13 cellular contexts compared by ENCODE assay signal in genomic region chr10:84291389-84291788, GRCh38. TPM values are rescaled to one million over a fixed set of nuclear protein-coding genes. Genes with fewer than 3 reads are reported as not detected.
DNase-seq lines count a peak whose midpoint lies in the region; ATAC-seq and TF ChIP-seq lines count a peak whose summit lies in the region.
"Had no signal": no experiment of that assay in that cellular context is flagged by ENCODE, and none has a peak within 500 bp of the region (broad histone marks: within the 10 kb centered on the region; RNA-seq: fewer than 3 reads in every experiment).

No MANE protein-coding gene starts in this region.

- H3K79me1 ChIP-seq in IMR-90 (ENCODE audit: low read depth in 1 of 2, low read length in 2 of 2): 0 out of 4 replicates have a peak, but pooled peaks cover 0 to 4% of the 10 kb centered on the region in 2 experiments

- 0 out of 2 replicates have a peak, but pooled peaks have one; percentile 17 for TF ChIP-seq RAD21 in IMR-90 (IDR thresholded peaks at IDR 0.05; ENCODE audit: low read length)

- H2AFZ ChIP-seq in IMR-90 (replicated peaks; ENCODE audit: low read length, poor library complexity): no peak overlapping the region

- peaks cover 10% of the 10 kb centered on the region for H3K27me3 ChIP-seq in IMR-90 (ENCODE audit: control insufficient read depth, insufficient read depth, low read length)
- H3K27me3 ChIP-seq: heart right ventricle had no signal

- H3K4me1 ChIP-seq in IMR-90 (ENCODE audit: control insufficient read depth, insufficient read depth, low read length): peaks cover 11% of the 10 kb centered on the region

- H3K56ac ChIP-seq in IMR-90 (ENCODE audit: extremely low read depth, insufficient read depth, low read length): no peak overlapping the region

- H3K4me3 ChIP-seq in IMR-90 (ENCODE audit: insufficient read depth, low read depth, low read length): no peak overlapping the region
- H3K4me3 ChIP-seq: heart right ventricle had no signal

- H3K4me2 ChIP-seq in IMR-90 (ENCODE audit: low read depth, low read length): no peak overlapping the region

- H3K27ac Mint-ChIP-seq in activated CD8-positive, alpha-beta T cell treated with anti-CD3 and anti-CD28 coated beads, Interleukin-2, amount 10 ng/mL, durations not matched to agents 7 days and 5 days: no peak overlapping the region
- H3K27ac Mint-ChIP-seq: activated naive CD8-positive, alpha-beta T cell treated with anti-CD3 and anti-CD28 coated beads, Interleukin-2, amount 10 ng/mL, durations not matched to agents 7 days and 5 days had no signal

- H3K36me3 Mint-ChIP-seq in activated CD8-positive, alpha-beta T cell treated with anti-CD3 and anti-CD28 coated beads, Interleukin-2, amount 10 ng/mL, durations not matched to agents 7 days and 5 days (ENCODE audit: low read depth): no peaks in the 10 kb centered on the region
- H3K36me3 Mint-ChIP-seq: activated naive CD8-positive, alpha-beta T cell treated with anti-CD3 and anti-CD28 coated beads, Interleukin-2, amount 10 ng/mL, durations not matched to agents 7 days and 5 days had no signal

- no peak overlapping the region for H3K23ac ChIP-seq in IMR-90 (ENCODE audit: low read depth, low read length)

- H3K9me3 ChIP-seq in IMR-90 (ENCODE audit: control insufficient read depth, insufficient read depth, low read length): no peaks in the 10 kb centered on the region
- H3K9me3 ChIP-seq: heart right ventricle had no signal

- no peak overlapping the region for H2AK5ac ChIP-seq in IMR-90 (ENCODE audit: low read depth, low read length)

- H2AK9ac ChIP-seq in IMR-90 (replicated peaks; ENCODE audit: low read depth, low read length, poor library complexity): no peak overlapping the region

- H2BK20ac ChIP-seq in IMR-90 (ENCODE audit: low read depth, low read length): no peak overlapping the region

- no peak overlapping the region for H2BK15ac ChIP-seq in IMR-90 (ENCODE audit: low read depth, low read length)

- peaks cover 32% of the 10 kb centered on the region for H3K4me1 Mint-ChIP-seq in activated CD8-positive, alpha-beta T cell treated with anti-CD3 and anti-CD28 coated beads, Interleukin-2, amount 10 ng/mL, durations not matched to agents 7 days and 5 days (ENCODE audit: low read depth)

- no peak for TF ChIP-seq POLR2A in IMR-90 (IDR thresholded peaks at IDR 0.05; ENCODE audit: low read depth, low read length)

- BruUV-seq in IMR-90 (replicated peaks; lab: Mats Ljungman, UMichigan): no TSS peak

- dilution Hi-C loops in IMR-90 (cut with HindIII; ENCODE audit: low sequenced_read_pairs, unreplicated experiment): no loop called here

- peaks cover 12% of the 10 kb centered on the region for H3K9me1 ChIP-seq in IMR-90 (ENCODE audit: insufficient read depth, low read length)

- H3K14ac ChIP-seq in IMR-90 (replicated peaks; ENCODE audit: low read depth, low read length): no peak overlapping the region

- no peak overlapping the region for H3K27ac ChIP-seq in IMR-90 (ENCODE audit: insufficient read depth, low read length)
- H3K27ac ChIP-seq: C4-2B, heart right ventricle had no signal

- H2BK5ac ChIP-seq in IMR-90 (ENCODE audit: low read depth, low read length, poor library complexity, severe bottlenecking): no peak overlapping the region

- intact Hi-C loops in IMR-90 (cut with micrococcal nuclease): no loop called here

- DNase-seq in AG08395 (ENCODE audit: low spot score) (peak; percentile 71), IMR-90 (peak; percentile 78), iris pigment epithelial cell (ENCODE audit: low read depth) (peak; percentile 63), NCI-H446 (lab: John Stamatoyannopoulos, UW) (no peak), NCI-H526 (lab: John Stamatoyannopoulos, UW) (no peak), putamen (ENCODE audit: low spot score) (no peak)
- no peak for DNase-seq in activated CD8-positive, alpha-beta T cell treated with anti-CD3 and anti-CD28 coated beads, Interleukin-2, amount 10 ng/mL, durations not matched to agents 7 days and 5 days
- DNase-seq: activated naive CD8-positive, alpha-beta T cell treated with anti-CD3 and anti-CD28 coated beads, Interleukin-2, amount 10 ng/mL, durations not matched to agents 7 days and 5 days had no signal

- ATAC-seq in IMR-90 (ENCODE audit: low read depth): peak; percentile 92
- ATAC-seq in activated CD8-positive, alpha-beta T cell treated with anti-CD3 and anti-CD28 coated beads, Interleukin-2, amount 10 ng/mL, durations not matched to agents 7 days and 5 days: peak; percentile 33
- no peak for ATAC-seq in GM19035 (IDR thresholded peaks at IDR 0.05; ENCODE audit: unreplicated experiment)

- H3K9ac ChIP-seq in IMR-90 (ENCODE audit: low read depth, low read length): no peak overlapping the region

- no peak overlapping the region for H2BK120ac ChIP-seq in IMR-90 (ENCODE audit: low read depth, low read length)

- H4K8ac ChIP-seq in IMR-90 (ENCODE audit: low read depth in 2 of 2, low read length in 2 of 2): no peak overlapping the region

- no peak overlapping the region for H3K4me3 Mint-ChIP-seq in activated CD8-positive, alpha-beta T cell treated with anti-CD3 and anti-CD28 coated beads, Interleukin-2, amount 10 ng/mL, durations not matched to agents 7 days and 5 days
- H3K4me3 Mint-ChIP-seq: activated naive CD8-positive, alpha-beta T cell treated with anti-CD3 and anti-CD28 coated beads, Interleukin-2, amount 10 ng/mL, durations not matched to agents 7 days and 5 days had no signal

- H4K91ac ChIP-seq in IMR-90 (ENCODE audit: insufficient read depth, low read depth, low read length): no peak overlapping the region

- WGBS in IMR-90 (ENCODE audit: extremely low coverage in 2 of 2, insufficient read length in 1 of 2), 2 experiments: no CpG with 5 or more reads among the region's 1 CpG

- no peak overlapping the region for H4K5ac ChIP-seq in IMR-90 (ENCODE audit: low read depth, low read length)

- in situ Hi-C loops in IMR-90 (cut with MboI; ENCODE audit: low sequenced_read_pairs): no loop called here

- CTCF ChIA-PET in IMR-90 (lab: Yijun Ruan, JAX): interaction anchor here (0.9 to 1.0 kb wide), 2 partner anchors 12 to 35 kb away, joined by 3 to 4 read pairs; no protein-coding TSS in a partner anchor
- CTCF ChIA-PET in activated CD8-positive, alpha-beta T cell treated with anti-CD3 and anti-CD28 coated beads, Interleukin-2, amount 10 ng/mL, durations not matched to agents 7 days and 5 days (lab: Charles Lee): no interaction called here

- H4K20me1 ChIP-seq in IMR-90 (ENCODE audit: insufficient read depth, low read length): no peaks in the 10 kb centered on the region

- POLR2A ChIA-PET in IMR-90 (lab: Charles Lee; ENCODE audit: unreplicated experiment): no interaction called here
- POLR2A ChIA-PET in activated CD8-positive, alpha-beta T cell treated with anti-CD3 and anti-CD28 coated beads, Interleukin-2, amount 10 ng/mL, durations not matched to agents 7 days and 5 days (lab: Charles Lee): no interaction called here

- no peak overlapping the region for H3K4ac ChIP-seq in IMR-90 (ENCODE audit: low read depth, low read length)

- peaks cover 23% of the 10 kb centered on the region for H3K27me3 Mint-ChIP-seq in activated CD8-positive, alpha-beta T cell treated with anti-CD3 and anti-CD28 coated beads, Interleukin-2, amount 10 ng/mL, durations not matched to agents 7 days and 5 days (ENCODE audit: low read depth)

- H3K36me3 ChIP-seq in IMR-90 (ENCODE audit: control insufficient read depth, insufficient read depth, low read length): no peaks in the 10 kb centered on the region
- H3K36me3 ChIP-seq: heart right ventricle had no signal

- no peaks in the 10 kb centered on the region for H3K9me3 Mint-ChIP-seq in activated CD8-positive, alpha-beta T cell treated with anti-CD3 and anti-CD28 coated beads, Interleukin-2, amount 10 ng/mL, durations not matched to agents 7 days and 5 days (ENCODE audit: insufficient read depth)
- H3K9me3 Mint-ChIP-seq: activated naive CD8-positive, alpha-beta T cell treated with anti-CD3 and anti-CD28 coated beads, Interleukin-2, amount 10 ng/mL, durations not matched to agents 7 days and 5 days had no signal

- TF ChIP-seq CTCF in IMR-90 (conservative IDR thresholded peaks at IDR 0.05; ENCODE audit: low read depth, low read length): no peak

- no peak overlapping the region for H3K18ac ChIP-seq in IMR-90 (ENCODE audit: low read depth, low read length)

TF ChIP-seq in IMR-90, 13 proteins besides CTCF, POLR2A, EP300 and RAD21 (continues in another document):
- TF ChIP-seq CEBPB (IDR thresholded peaks at IDR 0.05; ENCODE audit: low read depth, low read length) (0 out of 2 replicates have a peak, but pooled peaks have one; percentile 10), MXI1 (IDR thresholded peaks at IDR 0.05; ENCODE audit: borderline replicate concordance, low read depth, low read length) (peak; percentile 85; the same call in 1 of the 2 replicates), MAFK (IDR thresholded peaks at IDR 0.05; ENCODE audit: low read depth, low read length) (no peak), FOS (IDR thresholded peaks at IDR 0.05; ENCODE audit: low read depth, low read length) (no peak), MAZ (IDR thresholded peaks at IDR 0.05; ENCODE audit: borderline replicate concordance, low read depth, low read length) (no peak), NFE2L2 (IDR thresholded peaks at IDR 0.05; ENCODE audit: low read depth, low read length) (no peak), RFX5 (IDR thresholded peaks at IDR 0.05; ENCODE audit: low read depth, low read length) (no peak), BHLHE40 (IDR thresholded peaks at IDR 0.05; ENCODE audit: low read depth, low read length) (no peak), SMC3 (IDR thresholded peaks at IDR 0.05; ENCODE audit: low read depth, low read length) (0 out of 2 replicates have a peak, but pooled peaks have one; percentile 12)

RNA-seq across cellular contexts. Expression of gene CCSER2, which starts 37.0 kb away (rescaled TPM):
- 27.8 and 31.7 TPM in 2 replicates for total RNA-seq in IMR-90 (2012; rRNA removed)
- 18.0 and 20.4 TPM in 2 replicates for polyA plus RNA-seq in IMR-90 (2012; rRNA removed)
- 3.7 and 4.3 TPM in 2 replicates for polyA plus RNA-seq in IMR-90 (2012; cell fraction: cytosol; rRNA removed)
- 4.0 and 33.3 TPM in 2 replicates for polyA plus RNA-seq in IMR-90 (2012; cell fraction: nucleus; rRNA removed; ENCODE audit: low replicate concordance)
- total RNA-seq in activated CD8-positive, alpha-beta T cell treated with anti-CD3 and anti-CD28 coated beads, Interleukin-2, amount 10 ng/mL, durations not matched to agents 7 days and 5 days: 10 to 100 TPM; 77.8 to 78.8 TPM

RNA-seq across cellular contexts. Expression of gene RGR, which starts 46.5 kb away (rescaled TPM):
- not detected in 2 replicates for total RNA-seq in IMR-90 (2012; rRNA removed)
- not detected in 2 replicates for polyA plus RNA-seq in IMR-90 (2012; rRNA removed)
- not detected in 2 replicates for polyA plus RNA-seq in IMR-90 (2012; cell fraction: cytosol; rRNA removed)
- polyA plus RNA-seq in IMR-90 (2012; cell fraction: nucleus; rRNA removed; ENCODE audit: low replicate concordance): not detected in 2 replicates
- total RNA-seq in activated CD8-positive, alpha-beta T cell treated with anti-CD3 and anti-CD28 coated beads, Interleukin-2, amount 10 ng/mL, durations not matched to agents 7 days and 5 days: not detected
- total RNA-seq: activated naive CD8-positive, alpha-beta T cell treated with anti-CD3 and anti-CD28 coated beads, Interleukin-2, amount 10 ng/mL, durations not matched to agents 7 days and 5 days; osteocyte; T-helper 2 cell treated with Interferon-gamma antibody and Interleukin-4, amounts not matched to agents 100 ng/mL and 5 ng/mL, for 36 hours had no signal

RNA-seq across cellular contexts. Expression of gene LRIT1, which starts 50.0 kb away (rescaled TPM):
- not detected in 2 replicates for total RNA-seq in IMR-90 (2012; rRNA removed)
- polyA plus RNA-seq in IMR-90 (2012; rRNA removed): not detected in 2 replicates
- not detected in 2 replicates for polyA plus RNA-seq in IMR-90 (2012; cell fraction: cytosol; rRNA removed)
- not detected in 2 replicates for polyA plus RNA-seq in IMR-90 (2012; cell fraction: nucleus; rRNA removed; ENCODE audit: low replicate concordance)
- total RNA-seq in activated CD8-positive, alpha-beta T cell treated with anti-CD3 and anti-CD28 coated beads, Interleukin-2, amount 10 ng/mL, durations not matched to agents 7 days and 5 days: not detected
- total RNA-seq: activated naive CD8-positive, alpha-beta T cell treated with anti-CD3 and anti-CD28 coated beads, Interleukin-2, amount 10 ng/mL, durations not matched to agents 7 days and 5 days; osteocyte; T-helper 2 cell treated with Interferon-gamma antibody and Interleukin-4, amounts not matched to agents 100 ng/mL and 5 ng/mL, for 36 hours had no signal
- polyA plus RNA-seq: heart right ventricle had no signal

Comparison
In these comparisons a context has a peak if more than half of its experiments do, and no peak if none do; other contexts are left out.
1. DNase-seq: peak in AG08395 (single experiment), IMR-90 (single experiment) and iris pigment epithelial cell (single experiment); none in activated CD8-positive, alpha-beta T cell treated with anti-CD3 and anti-CD28 coated beads, Interleukin-2, amount 10 ng/mL, durations not matched to agents 7 days and 5 days (single experiment), NCI-H446 (0 of 2), NCI-H526 (0 of 2) and putamen (single experiment).